11 cellular contexts compared by ENCODE assay signal in genomic region chr10:77865585-77866324, GRCh38.
DNase-seq lines count a peak whose midpoint lies in the region; FAIRE-seq and TF ChIP-seq lines count a peak whose summit lies in the region.
"Had no signal": no experiment of that assay in that cellular context is flagged by ENCODE, and none has a peak within 500 bp of the region (broad histone marks: within the 10 kb centered on the region; RNA-seq: fewer than 3 reads in every experiment).

No MANE protein-coding gene starts in this region.

- peaks cover 36% of the 10 kb centered on the region for H3K4me1 ChIP-seq in HUES48 (ENCODE audit: control insufficient read depth, insufficient read depth, low read length)
- H3K4me1 ChIP-seq in esophagus squamous epithelium = peaks cover 8 to 86% (median 43%) of the 10 kb centered on the region in 3 donors
- H3K4me1 ChIP-seq in rectal smooth muscle tissue (ENCODE audit: control insufficient read depth, insufficient read depth, low read length) = peaks cover 10% of the 10 kb centered on the region

- H3K27ac ChIP-seq in HUES48 (ENCODE audit: low read depth, low read length) (peak overlapping the region; percentile 43), esophagus squamous epithelium (peak overlapping the region; percentile 15 to 66 (median 45)), rectal smooth muscle tissue (ENCODE audit: low read depth, low read length) (peak overlapping the region; percentile 67)

- no peak overlapping the region for H3K4me3 ChIP-seq in HUES48 (ENCODE audit: low read depth, low read length)
- H3K4me3 ChIP-seq in esophagus squamous epithelium = no peak overlapping the region
- H3K4me3 ChIP-seq in rectal smooth muscle tissue (ENCODE audit: low read length) = no peak overlapping the region

- H3K36me3 ChIP-seq in HUES48 (ENCODE audit: control insufficient read depth, insufficient read depth, low read length) = peaks cover 6% of the 10 kb centered on the region
- peaks cover 0 to 33% (median 6%) of the 10 kb centered on the region in 3 donors for H3K36me3 ChIP-seq in esophagus squamous epithelium
- no peaks in the 10 kb centered on the region for H3K36me3 ChIP-seq in rectal smooth muscle tissue (ENCODE audit: control insufficient read depth, insufficient read depth, low read length)

- no peaks in the 10 kb centered on the region for H3K27me3 ChIP-seq in HUES48 (ENCODE audit: control insufficient read depth, insufficient read depth, low read length)
- H3K27me3 ChIP-seq in esophagus squamous epithelium = no peaks in the 10 kb centered on the region
- no peaks in the 10 kb centered on the region for H3K27me3 ChIP-seq in rectal smooth muscle tissue (ENCODE audit: control insufficient read depth, insufficient read depth, low read length)

- no peak for TF ChIP-seq POLR2A in esophagus squamous epithelium (IDR thresholded peaks at IDR 0.05)
- no peak for TF ChIP-seq POLR2A in GM12892 (IDR thresholded peaks at IDR 0.05; ENCODE audit: low read depth, low read length)

- H3K9ac ChIP-seq in HUES48 (ENCODE audit: low read depth, low read length) (no peak overlapping the region), rectal smooth muscle tissue (ENCODE audit: low read length) (no peak overlapping the region)

- H3K9me3 ChIP-seq in HUES48 (ENCODE audit: control insufficient read depth, insufficient read depth, low read length) (no peaks in the 10 kb centered on the region), esophagus squamous epithelium (no peaks in the 10 kb centered on the region)

- FAIRE-seq in GM12892 (lab: Jason Lieb, UNC) = no peak

- DNase-seq in NCI-H510A (lab: John Stamatoyannopoulos, UW) (peak; percentile 81), esophagus squamous epithelium (lab: John Stamatoyannopoulos, UW) (no peak), ACHN (no peak), SHP77 (lab: John Stamatoyannopoulos, UW) (no peak), activated gamma-delta T cell treated with Interleukin-2 at 50 U/mL for 16 hours (no peak), GM12892 (ENCODE audit: insufficient read length) (no peak)
- DNase-seq: activated CD8-positive, alpha-beta memory T cell treated with anti-CD3 and anti-CD28 coated beads, Interleukin-2, amount 10 ng/mL, durations not matched to agents 7 days and 5 days; CD8-positive, alpha-beta memory T cell; OCI-M1 had no signal

- WGBS in esophagus squamous epithelium, 2 donors = 37 to 49% methylated on average over 10 to 15 of the region's 17 CpGs

- TF ChIP-seq CTCF in esophagus squamous epithelium (IDR thresholded peaks at IDR 0.05) = no peak

- intact Hi-C loops in esophagus squamous epithelium (cut with DNase I) = no loop called here

- in situ Hi-C loops in ACHN (cut with HindIII; ENCODE audit: low pct_ligation_motif_present, low pct_unique_long_range_greater_than_20kb, low sequenced_read_pairs) = no loop called here
